Comparison of ENCODE assay signal across 1 cellular context in genomic region chr19:18389736-18390074, GRCh38.
TF ChIP-seq lines count a peak whose summit lies in the region.

No MANE protein-coding gene starts in this region.

TF ChIP-seq in A549, 52 proteins besides CTCF, POLR2A, EP300 and RAD21:
- TF ChIP-seq KDM5A (IDR thresholded peaks at IDR 0.05), result no peak
- TF ChIP-seq MAZ (IDR thresholded peaks at IDR 0.05; ENCODE audit: borderline replicate concordance, low read depth, low read length), result no peak
- TF ChIP-seq TP53 (CRISPR knock-in tag; IDR thresholded peaks at IDR 0.05), result no peak
- no peak for TF ChIP-seq NPAS2 (CRISPR knock-in tag; IDR thresholded peaks at IDR 0.05; ENCODE audit: borderline replicate concordance)
- no peak for TF ChIP-seq REST (IDR thresholded peaks at IDR 0.05)
- TF ChIP-seq HOXB13 (CRISPR knock-in tag; IDR thresholded peaks at IDR 0.05; ENCODE audit: low read depth), result no peak
- no peak for TF ChIP-seq USF2 (IDR thresholded peaks at IDR 0.05)
- no peak for TF ChIP-seq NFE2L2 (conservative IDR thresholded peaks at IDR 0.05; ENCODE audit: low read length)
- no peak for TF ChIP-seq CEBPB (IDR thresholded peaks at IDR 0.05)
- no peak for TF ChIP-seq ELK1 (IDR thresholded peaks at IDR 0.05; ENCODE audit: low read depth, low read length)
- TF ChIP-seq ZNF302 (CRISPR knock-in tag; IDR thresholded peaks at IDR 0.05), result no peak
- no peak for TF ChIP-seq MYC (IDR thresholded peaks at IDR 0.05; ENCODE audit: borderline replicate concordance, low read length)
- TF ChIP-seq ATOH8 (CRISPR knock-in tag; IDR thresholded peaks at IDR 0.05; ENCODE audit: low read depth), result no peak
- TF ChIP-seq EHMT2 (IDR thresholded peaks at IDR 0.05; ENCODE audit: low read depth), result no peak
